28 cellular contexts compared by ENCODE assay signal in genomic region chr21:18318156-18318555, GRCh38.
"Had no signal": no experiment of that assay in that cellular context is flagged by ENCODE, and none has a peak within 500 bp of the region (broad histone marks: within the 10 kb centered on the region; RNA-seq: fewer than 3 reads in every experiment).

No MANE protein-coding gene starts in this region.

- H3K27ac ChIP-seq: hepatocyte, left ventricle myocardium inferior, ovary, psoas muscle, thyroid gland, upper lobe of right lung, WERI-Rb-1 had no signal

- H3K4me2 ChIP-seq: hepatocyte had no signal

- H3K36me3 Mint-ChIP-seq: activated CD8-positive, alpha-beta memory T cell treated with anti-CD3 and anti-CD28 coated beads, Interleukin-2, amount 10 ng/mL, durations not matched to agents 7 days and 5 days; activated naive CD4-positive, alpha-beta T cell treated with anti-CD3 and anti-CD28 coated beads, Interleukin-2, amount 50 U/mL, for 24 hours; brain; mesothelial cell of epicardium; natural killer cell had no signal

- H3K9me3 Mint-ChIP-seq: activated naive CD4-positive, alpha-beta T cell treated with anti-CD3 and anti-CD28 coated beads, Interleukin-2, amount 50 U/mL, for 24 hours had no signal

- H3K4me3 Mint-ChIP-seq: activated CD4-positive, alpha-beta T cell treated with anti-CD3 and anti-CD28 coated beads, Interleukin-2, amount 10 ng/mL, durations not matched to agents 7 days and 5 days; activated CD8-positive, alpha-beta memory T cell treated with anti-CD3 and anti-CD28 coated beads, Interleukin-2, amount 10 ng/mL, durations not matched to agents 7 days and 5 days; activated CD8-positive, alpha-beta T cell treated with anti-CD3 and anti-CD28 coated beads for 36 hours; activated naive CD4-positive, alpha-beta T cell treated with anti-CD3 and anti-CD28 coated beads, Interleukin-2, amount 50 U/mL, for 24 hours; brain; dendritic cell treated with granulocyte-macrophage colony-stimulating factor and Interleukin-4, amounts not matched to agents 40 ng/mL and 50 ng/mL, for 4 days; mesothelial cell of epicardium; natural killer cell; stimulated activated naive CD8-positive, alpha-beta T cell treated with anti-CD3 and anti-CD28 coated beads, Interleukin-15, Interleukin-2, amounts not matched to agents 100 ng/mL and 50 ng/mL, for 24 hours had no signal

- H3K27ac Mint-ChIP-seq: activated CD4-positive, alpha-beta T cell treated with anti-CD3 and anti-CD28 coated beads, Interleukin-2, amount 10 ng/mL, durations not matched to agents 7 days and 5 days; activated CD8-positive, alpha-beta memory T cell treated with anti-CD3 and anti-CD28 coated beads, Interleukin-2, amount 10 ng/mL, durations not matched to agents 7 days and 5 days; activated CD8-positive, alpha-beta T cell treated with anti-CD3 and anti-CD28 coated beads for 36 hours; activated naive CD4-positive, alpha-beta T cell treated with anti-CD3 and anti-CD28 coated beads, Interleukin-2, amount 50 U/mL, for 24 hours; brain; dendritic cell treated with granulocyte-macrophage colony-stimulating factor and Interleukin-4, amounts not matched to agents 40 ng/mL and 50 ng/mL, for 4 days; mesothelial cell of epicardium; natural killer cell; stimulated activated naive CD8-positive, alpha-beta T cell treated with anti-CD3 and anti-CD28 coated beads, Interleukin-15, Interleukin-2, amounts not matched to agents 100 ng/mL and 50 ng/mL, for 24 hours had no signal

- FAIRE-seq: endometrium, TTC549 had no signal

- H3K79me2 ChIP-seq: hepatocyte had no signal

- H3K4me1 ChIP-seq: left ventricle myocardium inferior, psoas muscle, thyroid gland, upper lobe of right lung had no signal

- H3K4me1 Mint-ChIP-seq: activated CD4-positive, alpha-beta T cell treated with anti-CD3 and anti-CD28 coated beads, Interleukin-2, amount 10 ng/mL, durations not matched to agents 7 days and 5 days; activated CD8-positive, alpha-beta memory T cell treated with anti-CD3 and anti-CD28 coated beads, Interleukin-2, amount 10 ng/mL, durations not matched to agents 7 days and 5 days; activated naive CD4-positive, alpha-beta T cell treated with anti-CD3 and anti-CD28 coated beads, Interleukin-2, amount 50 U/mL, for 24 hours; brain; mesothelial cell of epicardium; natural killer cell had no signal

- DNase-seq: activated CD4-positive, alpha-beta T cell treated with anti-CD3 and anti-CD28 coated beads, Interleukin-2, amount 10 ng/mL, durations not matched to agents 7 days and 5 days; activated CD4-positive, CD25-positive, alpha-beta regulatory T cell treated with anti-CD3 and anti-CD28 coated beads, Interleukin-2, amount 50 U/mL, for 72 hours; activated CD8-positive, alpha-beta memory T cell treated with anti-CD3 and anti-CD28 coated beads, Interleukin-2, amount 10 ng/mL, durations not matched to agents 7 days and 5 days; activated CD8-positive, alpha-beta T cell treated with anti-CD3 and anti-CD28 coated beads for 36 hours; activated gamma-delta T cell; activated T-cell treated with anti-CD3 and anti-CD28 coated beads for 4 hours; effector CD4-positive, alpha-beta T cell; erythroblast; foreskin fibroblast; kidney glomerular epithelial cell; left ventricle myocardium inferior; natural killer cell; ovary; psoas muscle; stimulated activated CD4-positive, alpha-beta T cell treated with anti-CD3 and anti-CD28 coated beads, Interleukin-12 subunit alpha, Interleukin-12 subunit beta, amount 100 ng/mL, for 4 hours; stimulated activated CD4-positive, alpha-beta T cell treated with anti-CD3 and anti-CD28 coated beads, Interleukin-4, amount 100 ng/mL, for 4 hours; substantia nigra; thyroid gland; upper lobe of right lung; WERI-Rb-1 had no signal

- H2AFZ ChIP-seq: hepatocyte had no signal

- H3K9me3 ChIP-seq: ovary, thyroid gland, upper lobe of right lung had no signal

- H3K27me3 ChIP-seq: hepatocyte, ovary, thyroid gland, upper lobe of right lung had no signal

- H3K27me3 Mint-ChIP-seq: activated CD4-positive, alpha-beta T cell treated with anti-CD3 and anti-CD28 coated beads, Interleukin-2, amount 10 ng/mL, durations not matched to agents 7 days and 5 days; activated CD8-positive, alpha-beta memory T cell treated with anti-CD3 and anti-CD28 coated beads, Interleukin-2, amount 10 ng/mL, durations not matched to agents 7 days and 5 days; activated CD8-positive, alpha-beta T cell treated with anti-CD3 and anti-CD28 coated beads for 36 hours; activated naive CD4-positive, alpha-beta T cell treated with anti-CD3 and anti-CD28 coated beads, Interleukin-2, amount 50 U/mL, for 24 hours; dendritic cell treated with granulocyte-macrophage colony-stimulating factor and Interleukin-4, amounts not matched to agents 40 ng/mL and 50 ng/mL, for 4 days; stimulated activated naive CD8-positive, alpha-beta T cell treated with anti-CD3 and anti-CD28 coated beads, Interleukin-15, Interleukin-2, amounts not matched to agents 100 ng/mL and 50 ng/mL, for 24 hours had no signal
